Comparison of ENCODE assay signal across 22 cellular contexts in the genomic region with DNA sequence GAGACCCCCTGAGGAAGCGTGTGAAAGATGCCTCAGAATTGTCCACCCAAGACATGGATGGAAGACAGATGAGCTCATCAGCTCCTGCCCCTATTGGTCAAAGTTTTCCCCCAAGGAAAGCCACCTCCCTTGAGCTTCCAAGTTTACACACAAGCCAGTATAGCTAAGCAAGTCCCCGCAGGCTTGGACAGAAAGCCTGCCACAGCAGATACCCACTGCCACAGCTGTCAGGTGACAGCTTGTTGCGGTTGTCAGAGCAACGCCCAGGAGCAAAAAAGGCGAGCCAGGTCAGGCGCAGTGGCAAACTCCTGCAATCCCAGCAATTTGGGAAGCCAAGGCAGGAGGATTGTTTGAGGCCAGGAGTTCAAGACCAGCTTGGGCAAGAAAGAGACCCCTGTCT.
DNase-seq lines count a peak whose midpoint lies in the region; ATAC-seq and TF ChIP-seq lines count a peak whose summit lies in the region.
"Had no signal": no experiment of that assay in that cellular context is flagged by ENCODE, and none has a peak within 500 bp of the region (broad histone marks: within the 10 kb centered on the region; RNA-seq: fewer than 3 reads in every experiment).

No MANE protein-coding gene starts in this region.

- H3K9me3 ChIP-seq in mammary epithelial cell (replicated peaks; ENCODE audit: insufficient read depth, low read length) (no peaks in the 10 kb centered on the region), breast epithelium (no peaks in the 10 kb centered on the region)
- H3K9me3 ChIP-seq: A549 had no signal

- 0% methylated on average over 5 of the region's 6 CpGs for WGBS in mammary epithelial cell (ENCODE audit: low coverage, missing lambda C conversion rate)

- H3K4me3 ChIP-seq in mammary epithelial cell (replicated peaks in 1 of 3; ENCODE audit: insufficient read depth in 1 of 3, low read depth in 2 of 3, low read length in 3 of 3) (no peak overlapping the region), breast epithelium (no peak overlapping the region), epithelial cell of esophagus (ENCODE audit: low read length) (no peak overlapping the region)
- H3K4me3 ChIP-seq: A549; BLaER1 treated with 17β-estradiol and CSF1 and Interleukin-3, amounts not matched to agents 10 nM and 100 nM had no signal

- no peak overlapping the region for H3K4me2 ChIP-seq in mammary epithelial cell (ENCODE audit: insufficient read depth, low read depth, low read length)
- H3K4me2 ChIP-seq: A549 had no signal

- H3K36me3 ChIP-seq in mammary epithelial cell (ENCODE audit: insufficient read depth, low read length) (no peaks in the 10 kb centered on the region), breast epithelium (no peaks in the 10 kb centered on the region)
- H3K36me3 ChIP-seq: BLaER1 treated with 17β-estradiol and CSF1 and Interleukin-3, amounts not matched to agents 10 nM and 100 nM had no signal

- H3K4me1 Mint-ChIP-seq in stimulated activated naive CD8-positive, alpha-beta T cell treated with anti-CD3 and anti-CD28 coated beads, Interleukin-15, amount 100 ng/mL, for 72 hours = no peaks in the 10 kb centered on the region

- no TSS peak for BruUV-seq in mammary epithelial cell (replicated peaks; lab: Mats Ljungman, UMichigan)

- H3K27me3 ChIP-seq in mammary epithelial cell (ENCODE audit: insufficient read depth, low read length) = peaks cover 3% of the 10 kb centered on the region
- peaks cover 0 to 19% of the 10 kb centered on the region in 2 donors for H3K27me3 ChIP-seq in breast epithelium
- H3K27me3 ChIP-seq: BLaER1 treated with 17β-estradiol and CSF1 and Interleukin-3, amounts not matched to agents 10 nM and 100 nM had no signal

- no peak overlapping the region for H3K27ac Mint-ChIP-seq in stimulated activated naive CD8-positive, alpha-beta T cell treated with anti-CD3 and anti-CD28 coated beads, Interleukin-15, amount 100 ng/mL, for 72 hours
- H3K27ac Mint-ChIP-seq: CD4-positive, alpha-beta T cell had no signal

- DNase-seq in mammary epithelial cell (peak; percentile 48), breast epithelium (ENCODE audit: low spot score in 2 of 2) (no peak), NCI-H2171 (lab: John Stamatoyannopoulos, UW) (peak; percentile 78), epithelial cell of esophagus (ENCODE audit: low read depth) (peak; percentile 64)
- no peak for DNase-seq in activated CD4-positive, alpha-beta T cell treated with anti-CD3 and anti-CD28 coated beads for 4 hours
- no peak for DNase-seq in stimulated activated naive CD8-positive, alpha-beta T cell treated with anti-CD3 and anti-CD28 coated beads, Interleukin-15, amount 100 ng/mL, for 72 hours
- DNase-seq: AML-193; CD4-positive, alpha-beta T cell; DMS79; GF-D8; NCI-H1092; NCI-H1417 treated with DMSO at 0.1 percent for 48 hours; NCI-H1930; NCI-H345; NCI-H510A treated with DMSO at 0.1 percent for 48 hours; NCI-H774; SHP77; T-helper 1 cell had no signal

- no peak for TF ChIP-seq POLR2A in breast epithelium (IDR thresholded peaks at IDR 0.05)

- H2AFZ ChIP-seq in mammary epithelial cell (ENCODE audit: low read depth, low read length) = no peak overlapping the region

- H3K4me1 ChIP-seq in mammary epithelial cell (ENCODE audit: insufficient read depth, low read length) = no peaks in the 10 kb centered on the region
- H3K4me1 ChIP-seq in breast epithelium = no peaks in the 10 kb centered on the region
- H3K4me1 ChIP-seq: A549 had no signal

- no peak overlapping the region for H3K4me3 Mint-ChIP-seq in stimulated activated naive CD8-positive, alpha-beta T cell treated with anti-CD3 and anti-CD28 coated beads, Interleukin-15, amount 100 ng/mL, for 72 hours
- H3K4me3 Mint-ChIP-seq: CD4-positive, alpha-beta T cell had no signal

- H3K79me2 ChIP-seq in mammary epithelial cell (ENCODE audit: insufficient read depth, low read length) = no peaks in the 10 kb centered on the region

- H3K9ac ChIP-seq in mammary epithelial cell (ENCODE audit: insufficient read depth, low read length) = no peak overlapping the region
- H3K9ac ChIP-seq: BLaER1 treated with 17β-estradiol and CSF1 and Interleukin-3, amounts not matched to agents 10 nM and 100 nM had no signal

- peaks cover 8% of the 10 kb centered on the region for H3K27me3 Mint-ChIP-seq in stimulated activated naive CD8-positive, alpha-beta T cell treated with anti-CD3 and anti-CD28 coated beads, Interleukin-15, amount 100 ng/mL, for 72 hours

- no peaks in the 10 kb centered on the region for H4K20me1 ChIP-seq in mammary epithelial cell (ENCODE audit: insufficient read depth, low read length)
- H4K20me1 ChIP-seq: BLaER1 treated with 17β-estradiol and CSF1 and Interleukin-3, amounts not matched to agents 10 nM and 100 nM had no signal

- H3K9me3 Mint-ChIP-seq in stimulated activated naive CD8-positive, alpha-beta T cell treated with anti-CD3 and anti-CD28 coated beads, Interleukin-15, amount 100 ng/mL, for 72 hours = peaks cover 0 to 9% of the 10 kb centered on the region in 2 donors
- H3K9me3 Mint-ChIP-seq: CD4-positive, alpha-beta T cell had no signal

- in situ Hi-C loops in mammary epithelial cell (cut with MboI; ENCODE audit: low sequenced_read_pairs in 2 of 2) = no loop called here

- ATAC-seq in GM18519 (IDR thresholded peaks at IDR 0.05; ENCODE audit: low FRiP score, unreplicated experiment) = no peak
- no peak for ATAC-seq in stimulated activated naive CD8-positive, alpha-beta T cell treated with anti-CD3 and anti-CD28 coated beads, Interleukin-15, amount 100 ng/mL, for 72 hours
- ATAC-seq: A549 had no signal

- dilution Hi-C loops in mammary epithelial cell (cut with HindIII; ENCODE audit: low sequenced_read_pairs) = no loop called here

- no peak overlapping the region for H3K27ac ChIP-seq in mammary epithelial cell (ENCODE audit: insufficient read depth, low read depth, low read length)
- no peak overlapping the region for H3K27ac ChIP-seq in breast epithelium
- H3K27ac ChIP-seq: A549; BLaER1 treated with 17β-estradiol and CSF1 and Interleukin-3, amounts not matched to agents 10 nM and 100 nM; RWPE1 had no signal

- CTCF ChIA-PET in mammary epithelial cell (lab: Charles Lee; ENCODE audit: low non-redundant PET) = interaction anchor here (0.5 kb wide), 1 partner anchor 191 kb away, joined by 8 read pairs; no protein-coding TSS in a partner anchor

- intact Hi-C loops in mammary epithelial cell (cut with micrococcal nuclease) (no loop called here), breast epithelium (cut with DNase I; ENCODE audit: low total_unique reads) (no loop called here)

- no peak for TF ChIP-seq CTCF in mammary epithelial cell (conservative IDR thresholded peaks at IDR 0.05 in 1 of 2, IDR thresholded peaks at IDR 0.05 in 1 of 2; ENCODE audit: extremely low read depth in 1 of 2, insufficient read depth in 1 of 2, low read depth in 1 of 2, low read length in 2 of 2)
- no peak for TF ChIP-seq CTCF in breast epithelium (IDR thresholded peaks at IDR 0.05)
- no peak for TF ChIP-seq CTCF in epithelial cell of esophagus (IDR thresholded peaks at IDR 0.05; ENCODE audit: insufficient read depth, low read depth, low read length, missing control alignments)

Comparison
In these comparisons a context has a peak if more than half of its experiments do, and no peak if none do; other contexts are left out.
1. DNase-seq: peak in mammary epithelial cell (single experiment), NCI-H2171 (single experiment) and epithelial cell of esophagus (single experiment); none in breast epithelium (0 of 2), activated CD4-positive, alpha-beta T cell treated with anti-CD3 and anti-CD28 coated beads for 4 hours (0 of 2) and stimulated activated naive CD8-positive, alpha-beta T cell treated with anti-CD3 and anti-CD28 coated beads, Interleukin-15, amount 100 ng/mL, for 72 hours (0 of 2).